ENCODE assay signal across 2 cellular contexts in genomic region chr20:35206802-35207201, GRCh38.
A peak's percentile ranks its signal among the peaks of the same experiment; 100 is the strongest.
TF ChIP-seq lines count a peak whose summit lies in the region.

No MANE protein-coding gene starts in this region.

TF ChIP-seq in A549, 52 proteins besides CTCF, POLR2A, EP300 and RAD21:
- TF ChIP-seq MAZ (IDR thresholded peaks at IDR 0.05; ENCODE audit: borderline replicate concordance, low read depth, low read length): no peak
- TF ChIP-seq GATA3 (IDR thresholded peaks at IDR 0.05; ENCODE audit: borderline replicate concordance): no peak
- TF ChIP-seq SMC3 (IDR thresholded peaks at IDR 0.05): no peak
- no peak for TF ChIP-seq TFCP2L1 (CRISPR knock-in tag; IDR thresholded peaks at IDR 0.05)
- no peak for TF ChIP-seq ZC3H11A (IDR thresholded peaks at IDR 0.05)
- TF ChIP-seq RFX5 (IDR thresholded peaks at IDR 0.05): no peak
- no peak for TF ChIP-seq RNF2 (IDR thresholded peaks at IDR 0.05; ENCODE audit: borderline replicate concordance, low read depth)
- no peak for TF ChIP-seq FOSB (CRISPR knock-in tag; IDR thresholded peaks at IDR 0.05)
- TF ChIP-seq JUNB (IDR thresholded peaks at IDR 0.05): no peak
- TF ChIP-seq NPAS2 (CRISPR knock-in tag; IDR thresholded peaks at IDR 0.05; ENCODE audit: borderline replicate concordance): no peak
- no peak for TF ChIP-seq NR3C1 (IDR thresholded peaks at IDR 0.05)
- no peak for TF ChIP-seq CEBPB (IDR thresholded peaks at IDR 0.05)
- TF ChIP-seq ATOH8 (CRISPR knock-in tag; IDR thresholded peaks at IDR 0.05; ENCODE audit: low read depth): no peak
- TF ChIP-seq TP53 (CRISPR knock-in tag; IDR thresholded peaks at IDR 0.05): no peak
- TF ChIP-seq HMGXB4 (CRISPR knock-in tag; IDR thresholded peaks at IDR 0.05; ENCODE audit: borderline replicate concordance): no peak
- no peak for TF ChIP-seq EHF (CRISPR knock-in tag; IDR thresholded peaks at IDR 0.05)
- TF ChIP-seq CHD2 (IDR thresholded peaks at IDR 0.05; ENCODE audit: low read length, partially characterized antibody): no peak
- TF ChIP-seq KDM5A (IDR thresholded peaks at IDR 0.05): no peak
- TF ChIP-seq HDAC2 (IDR thresholded peaks at IDR 0.05): no peak
- no peak for TF ChIP-seq FOSL2 (IDR thresholded peaks at IDR 0.05)
- no peak for TF ChIP-seq FOSL2 (CRISPR knock-in tag; IDR thresholded peaks at IDR 0.05)

TF ChIP-seq in K562, 482 proteins besides CTCF, POLR2A, EP300 and RAD21:
- TF ChIP-seq MYC (IDR thresholded peaks at IDR 0.05; ENCODE audit: low read depth, low read length) (no peak), MYC (CRISPR knock-in tag; IDR thresholded peaks at IDR 0.05; ENCODE audit: borderline replicate concordance, low read depth) (no peak), RBM25 (IDR thresholded peaks at IDR 0.05; ENCODE audit: low read depth, low read length, severe bottlenecking) (peak; percentile 62), OTX1 (CRISPR knock-in tag; IDR thresholded peaks at IDR 0.05) (no peak), ZBTB40 (IDR thresholded peaks at IDR 0.05) (no peak), ZBTB40 (CRISPR knock-in tag; IDR thresholded peaks at IDR 0.05) (no peak), SMC3 (conservative IDR thresholded peaks at IDR 0.05; ENCODE audit: insufficient read depth, low read depth, low read length) (no peak), SIN3B (IDR thresholded peaks at IDR 0.05; ENCODE audit: low read depth) (no peak), ZFP30 (CRISPR knock-in tag; IDR thresholded peaks at IDR 0.05; ENCODE audit: borderline replicate concordance) (no peak), ZNF316 (IDR thresholded peaks at IDR 0.05) (no peak), HNRNPK (IDR thresholded peaks at IDR 0.05; ENCODE audit: low read depth, low read length, poor library complexity, severe bottlenecking) (no peak), IRF1 (CRISPR knock-in tag; IDR thresholded peaks at IDR 0.05; ENCODE audit: borderline replicate concordance) (no peak), NFXL1 (CRISPR knock-in tag; IDR thresholded peaks at IDR 0.05) (no peak), POU5F1 (IDR thresholded peaks at IDR 0.05; ENCODE audit: borderline replicate concordance, low read depth, low read length, partially characterized antibody) (no peak), PCBP2 (IDR thresholded peaks at IDR 0.05; ENCODE audit: low read depth, low read length, poor library complexity, severe bottlenecking) (no peak), NUFIP1 (IDR thresholded peaks at IDR 0.05; ENCODE audit: partially characterized antibody) (no peak), ZNF354B (CRISPR knock-in tag; IDR thresholded peaks at IDR 0.05) (no peak), ZNF146 (CRISPR knock-in tag; IDR thresholded peaks at IDR 0.05; ENCODE audit: unreplicated experiment) (peak; percentile 35)
